In the genomic region with DNA sequence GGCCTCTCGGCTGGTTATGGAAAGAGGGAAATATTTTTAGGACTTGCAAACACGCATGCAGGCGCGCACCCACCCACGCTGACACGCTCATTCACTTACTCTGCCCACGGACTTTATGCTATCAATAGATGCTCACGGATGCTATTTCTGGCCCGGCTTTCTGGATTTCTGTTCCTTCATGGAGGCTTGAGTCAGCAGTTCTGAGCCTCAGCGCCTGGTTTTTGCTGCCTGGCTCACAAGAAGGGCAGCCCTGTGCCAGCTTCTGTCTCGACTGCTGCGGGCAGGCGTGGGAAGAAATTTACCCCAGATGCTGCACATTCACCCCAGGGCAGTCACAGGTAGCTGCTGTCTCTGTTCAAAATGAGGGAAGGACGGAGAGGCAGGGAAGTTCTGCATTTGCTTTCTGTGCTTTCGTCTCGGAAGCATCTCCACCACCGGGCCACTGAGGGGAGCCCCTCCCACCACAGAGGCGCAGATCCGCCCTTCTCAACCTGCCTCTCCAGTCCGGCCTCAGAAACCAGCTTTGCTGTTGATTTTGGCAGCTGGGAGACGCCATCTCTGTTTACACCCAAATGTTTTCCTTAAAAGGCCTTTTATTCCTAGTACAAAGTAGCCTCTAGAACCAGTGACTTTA, we compare ENCODE assay signal across 10 cellular contexts.
DNase-seq lines count a peak whose midpoint lies in the region; ATAC-seq, FAIRE-seq and TF ChIP-seq lines count a peak whose summit lies in the region.
"Had no signal": no experiment of that assay in that cellular context is flagged by ENCODE, and none has a peak within 500 bp of the region (broad histone marks: within the 10 kb centered on the region; RNA-seq: fewer than 3 reads in every experiment).

No MANE protein-coding gene starts in this region.

- no peaks in the 10 kb centered on the region for H3K36me3 Mint-ChIP-seq in activated CD8-positive, alpha-beta T cell treated with anti-CD3 and anti-CD28 coated beads for 36 hours (ENCODE audit: low read depth)

- no peak for FAIRE-seq in HepG2 (lab: Jason Lieb, UNC)

- H3K4me1 Mint-ChIP-seq in activated CD8-positive, alpha-beta T cell treated with anti-CD3 and anti-CD28 coated beads for 36 hours (ENCODE audit: low read depth), result no peaks in the 10 kb centered on the region
- H3K4me1 Mint-ChIP-seq: activated B cell treated with CpG ODN at 0.5 μM for 24 hours had no signal

- H3K79me2 ChIP-seq in HepG2 (ENCODE audit: insufficient read depth, low read length), result peaks cover 3% of the 10 kb centered on the region

- H3K4me3 ChIP-seq in right lobe of liver (no peak overlapping the region), HepG2 (replicated peaks in 1 of 3; ENCODE audit: insufficient read depth in 1 of 3, low read depth in 2 of 3, low read length in 3 of 3) (no peak overlapping the region)

- peaks cover 9% of the 10 kb centered on the region for H3K27me3 Mint-ChIP-seq in activated CD8-positive, alpha-beta T cell treated with anti-CD3 and anti-CD28 coated beads for 36 hours

- ATAC-seq in right lobe of liver, result peak; percentile 63 to 90 (median 74)
- ATAC-seq in HepG2, result no peak
- ATAC-seq in esophagus mucosa, result peak; percentile 45
- no peak for ATAC-seq in activated CD8-positive, alpha-beta T cell treated with anti-CD3 and anti-CD28 coated beads for 36 hours

- no peaks in the 10 kb centered on the region for H3K27me3 ChIP-seq in right lobe of liver
- H3K27me3 ChIP-seq in HepG2 (ENCODE audit: control insufficient read depth in 1 of 2, insufficient read depth in 2 of 2, low read length in 2 of 2), result no peaks in the 10 kb centered on the region

- no peak for TF ChIP-seq POLR2A in right lobe of liver (IDR thresholded peaks at IDR 0.05)
- no peak for TF ChIP-seq POLR2A in HepG2 (IDR thresholded peaks at IDR 0.05; ENCODE audit: insufficient read depth in 1 of 2, low read depth in 2 of 2, low read length in 2 of 2)

- no peak for TF ChIP-seq EP300 in HepG2 (IDR thresholded peaks at IDR 0.05; ENCODE audit: low read depth in 2 of 2, low read length in 2 of 2)
- no peak for TF ChIP-seq EP300 in HepG2 (CRISPR knock-in tag; IDR thresholded peaks at IDR 0.05; ENCODE audit: borderline replicate concordance)

- no peaks in the 10 kb centered on the region for H3K9me3 Mint-ChIP-seq in activated CD8-positive, alpha-beta T cell treated with anti-CD3 and anti-CD28 coated beads for 36 hours
- H3K9me3 Mint-ChIP-seq: activated B cell treated with CpG ODN at 0.5 μM for 24 hours had no signal

- no peak overlapping the region for H3K9ac ChIP-seq in HepG2 (ENCODE audit: insufficient read depth, low read depth, low read length)

- no peak overlapping the region for H3K4me3 Mint-ChIP-seq in activated CD8-positive, alpha-beta T cell treated with anti-CD3 and anti-CD28 coated beads for 36 hours
- H3K4me3 Mint-ChIP-seq: activated B cell treated with CpG ODN at 0.5 μM for 24 hours had no signal

- no peak overlapping the region for H3K4me2 ChIP-seq in HepG2 (ENCODE audit: low read depth, low read length)

- TF ChIP-seq RAD21 in HepG2 (CRISPR knock-in tag; IDR thresholded peaks at IDR 0.05), result no peak

- no peak for TF ChIP-seq CTCF in right lobe of liver (IDR thresholded peaks at IDR 0.05)
- TF ChIP-seq CTCF in HepG2 (CRISPR knock-in tag; IDR thresholded peaks at IDR 0.05), result no peak
- TF ChIP-seq CTCF in activated CD8-positive, alpha-beta T cell treated with anti-CD3 and anti-CD28 coated beads for 36 hours (IDR thresholded peaks at IDR 0.05), result no peak

- DNase-seq in right lobe of liver (no peak), HepG2 (ENCODE audit: low spot score) (no peak), myocyte (ENCODE audit: low read depth) (peak; percentile 74), NCI-H226 (no peak), mesenteric fat pad (ENCODE audit: low spot score) (no peak), COLO668 (lab: John Stamatoyannopoulos, UW; ENCODE audit: unreplicated experiment) (no peak)
- no peak for DNase-seq in activated CD8-positive, alpha-beta T cell treated with anti-CD3 and anti-CD28 coated beads for 36 hours
- DNase-seq: activated B cell treated with CpG ODN at 0.5 μM for 24 hours, dermis blood vessel endothelial cell had no signal

- H3K4me1 ChIP-seq in right lobe of liver (peaks cover 0 to 12% (median 0%) of the 10 kb centered on the region in 4 donors), HepG2 (ENCODE audit: insufficient read depth, low read length) (0 out of 2 replicates have a peak, but pooled peaks cover 8% of the 10 kb centered on the region)

- no peaks in the 10 kb centered on the region for H4K20me1 ChIP-seq in HepG2 (ENCODE audit: insufficient read depth, low read length)

- H3K36me3 ChIP-seq in right lobe of liver (no peaks in the 10 kb centered on the region), HepG2 (replicated peaks in 1 of 2; ENCODE audit: control insufficient read depth in 1 of 2, insufficient read depth in 2 of 2, low read length in 2 of 2) (peaks cover 5 to 23% of the 10 kb centered on the region in 2 experiments)

- peak overlapping the region in 2 of 3 donors; percentile 16 to 45 for H3K27ac ChIP-seq in right lobe of liver
- H3K27ac ChIP-seq in HepG2 (ENCODE audit: extremely low read length, insufficient read depth, low read length), result no peak overlapping the region

- CTCF ChIA-PET in HepG2 (lab: Yijun Ruan, JAX; ENCODE audit: low intra/inter-chr PET ratio, low total read pairs), result no interaction called here
- CTCF ChIA-PET in activated CD8-positive, alpha-beta T cell treated with anti-CD3 and anti-CD28 coated beads for 36 hours (lab: Charles Lee), result no interaction called here

- H3K27ac Mint-ChIP-seq in activated CD8-positive, alpha-beta T cell treated with anti-CD3 and anti-CD28 coated beads for 36 hours, result no peak overlapping the region
- H3K27ac Mint-ChIP-seq: activated B cell treated with CpG ODN at 0.5 μM for 24 hours had no signal

- intact Hi-C loops in right lobe of liver (cut with DNase I) (no loop called here), HepG2 (cut with micrococcal nuclease; ENCODE audit: unreplicated experiment) (no loop called here)
- intact Hi-C loops in activated CD8-positive, alpha-beta T cell treated with anti-CD3 and anti-CD28 coated beads for 36 hours (cut with micrococcal nuclease), result no loop called here

- POLR2A ChIA-PET in HepG2 (lab: Yijun Ruan, JAX), result no interaction called here
- POLR2A ChIA-PET in activated CD8-positive, alpha-beta T cell treated with anti-CD3 and anti-CD28 coated beads for 36 hours (lab: Charles Lee), result no interaction called here

- no peak overlapping the region for H2AFZ ChIP-seq in HepG2 (ENCODE audit: low read length)

- H3K9me3 ChIP-seq in right lobe of liver (no peaks in the 10 kb centered on the region), HepG2 (ENCODE audit: low read length) (no peaks in the 10 kb centered on the region)

- no TSS peak for BruUV-seq in HepG2 (replicated peaks; lab: Mats Ljungman, UMichigan)

- 72% methylated on average over 15 of the region's 21 CpGs for WGBS in right lobe of liver (ENCODE audit: insufficient coverage, low coverage, low lambda C conversion rate, missing lambda C conversion rate)
- 98% methylated on average over 18 of the region's 21 CpGs for WGBS in HepG2 (ENCODE audit: low lambda C conversion rate)

- in situ Hi-C loops in HepG2 (cut with HindIII; ENCODE audit: extremely low pct_ligation_motif_present, low pct_unique_long_range_greater_than_20kb), result no loop called here

TF ChIP-seq in HepG2, 621 proteins besides CTCF, POLR2A, EP300 and RAD21:
- TF ChIP-seq ZNF563 (CRISPR knock-in tag; IDR thresholded peaks at IDR 0.05), result no peak
- TF ChIP-seq MATR3 (CRISPR knock-in tag; IDR thresholded peaks at IDR 0.05), result no peak
- TF ChIP-seq TBX2 (CRISPR knock-in tag; IDR thresholded peaks at IDR 0.05; ENCODE audit: borderline replicate concordance), result no peak
- no peak for TF ChIP-seq TBL1XR1 (IDR thresholded peaks at IDR 0.05; ENCODE audit: borderline replicate concordance, low read length, partially characterized antibody)
- no peak for TF ChIP-seq KLF12 (CRISPR knock-in tag; IDR thresholded peaks at IDR 0.05; ENCODE audit: borderline replicate concordance)
- no peak for TF ChIP-seq ZNF432 (CRISPR knock-in tag; IDR thresholded peaks at IDR 0.05; ENCODE audit: borderline replicate concordance)
- no peak for TF ChIP-seq NFE2L2 (IDR thresholded peaks at IDR 0.05; ENCODE audit: low read length)
- no peak for TF ChIP-seq BRCA1 (CRISPR knock-in tag; IDR thresholded peaks at IDR 0.05)
- no peak for TF ChIP-seq ZNF3 (CRISPR knock-in tag; IDR thresholded peaks at IDR 0.05)
- no peak for TF ChIP-seq PHF21A (CRISPR knock-in tag; IDR thresholded peaks at IDR 0.05)
- TF ChIP-seq CC2D1A (CRISPR knock-in tag; IDR thresholded peaks at IDR 0.05), result no peak

Comparison
In these comparisons a context has a peak if more than half of its experiments do, and no peak if none do; other contexts are left out.
1. ATAC-seq: peak in right lobe of liver (4 of 4) and esophagus mucosa (single experiment); none in HepG2 (single experiment) and activated CD8-positive, alpha-beta T cell treated with anti-CD3 and anti-CD28 coated beads for 36 hours (single experiment).